13 cellular contexts compared by ENCODE assay signal in the genomic region with DNA sequence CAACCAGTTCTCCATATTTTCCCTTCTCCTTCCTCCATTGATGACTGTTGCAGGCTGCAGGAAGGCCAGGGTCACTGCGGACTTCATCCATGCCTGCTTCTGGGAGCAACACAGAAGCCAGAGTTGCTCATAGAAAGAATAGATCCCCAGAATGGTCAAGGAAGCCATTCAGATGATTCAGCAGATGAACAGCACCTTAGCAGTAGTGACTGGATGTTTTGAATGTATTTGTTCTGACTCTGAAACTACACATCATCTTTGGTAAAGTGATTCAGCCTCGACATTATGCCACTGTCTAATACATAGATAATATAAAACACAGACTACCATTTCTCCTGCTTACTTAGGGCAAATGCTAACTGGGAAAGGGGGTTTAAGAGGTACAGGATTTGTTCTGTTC.
DNase-seq lines count a peak whose midpoint lies in the region; ATAC-seq and TF ChIP-seq lines count a peak whose summit lies in the region.
"Had no signal": no experiment of that assay in that cellular context is flagged by ENCODE, and none has a peak within 500 bp of the region (broad histone marks: within the 10 kb centered on the region; RNA-seq: fewer than 3 reads in every experiment).

No MANE protein-coding gene starts in this region.

- CTCF ChIA-PET in AG04450 (lab: Charles Lee): interaction anchor here (0.6 kb wide), 1 partner anchor 569 kb away, joined by 5 read pairs; no protein-coding TSS in a partner anchor

- H3K27me3 ChIP-seq in AG04450 (ENCODE audit: control insufficient read depth, insufficient read depth, low read length) (no peaks in the 10 kb centered on the region), brain microvascular endothelial cell (replicated peaks) (no peaks in the 10 kb centered on the region)
- H3K27me3 ChIP-seq: testis had no signal

- H3K27ac ChIP-seq in AG04450 (ENCODE audit: low read depth, low read length) (peak overlapping the region; percentile 75), brain microvascular endothelial cell (peak overlapping the region; percentile 91)
- H3K27ac ChIP-seq: HL-60, testis, VCaP had no signal

- DNase-seq in AG04450 (ENCODE audit: low read depth, low spot score) (peak; percentile 41), HT1080 (ENCODE audit: low read depth) (peak; percentile 76), brain microvascular endothelial cell (peak; percentile 81), kidney tubule cell (ENCODE audit: low spot score) (peak; percentile 95), GOT3 (lab: John Stamatoyannopoulos, UW) (no peak)
- no peak for DNase-seq in activated effector memory CD4-positive, alpha-beta T cell treated with anti-CD3 and anti-CD28 coated beads, Interleukin-2, amount 50 U/mL, for 16 hours
- DNase-seq: NCI-H2107; stimulated activated CD4-positive, alpha-beta T cell treated with anti-CD3 and anti-CD28 coated beads, Interleukin-15, amount 100 ng/mL, for 24 hours; testis had no signal

- TF ChIP-seq CTCF in AG04450 (IDR thresholded peaks at IDR 0.05; ENCODE audit: low read depth, low read length) (no peak), brain microvascular endothelial cell (IDR thresholded peaks at IDR 0.05; ENCODE audit: low read depth, low read length, missing control alignments) (no peak)

- ATAC-seq in HG02623 (IDR thresholded peaks at IDR 0.05; ENCODE audit: unreplicated experiment) (no peak), HG03108 (IDR thresholded peaks at IDR 0.05; ENCODE audit: unreplicated experiment) (no peak)

- H3K4me3 ChIP-seq in AG04450 (ENCODE audit: low read depth, low read length) (no peak overlapping the region), brain microvascular endothelial cell (ENCODE audit: low read depth, low read length) (no peak overlapping the region)
- H3K4me3 ChIP-seq: testis had no signal

- POLR2A ChIA-PET in AG04450 (lab: Yijun Ruan, JAX): interaction anchor here (0.7 kb wide), 1 partner anchor 331 kb away, joined by 4 read pairs; no protein-coding TSS in a partner anchor

- in situ Hi-C loops in brain microvascular endothelial cell (cut with HindIII; ENCODE audit: low pct_ligation_motif_present, low sequenced_read_pairs): no loop called here

- no peaks in the 10 kb centered on the region for H3K9me3 ChIP-seq in AG04450 (ENCODE audit: control insufficient read depth, insufficient read depth, low read length)
- H3K9me3 ChIP-seq: testis had no signal

- H3K36me3 ChIP-seq in brain microvascular endothelial cell (replicated peaks): no peaks in the 10 kb centered on the region

Comparison
In these comparisons a context has a peak if more than half of its experiments do, and no peak if none do; other contexts are left out.
1. DNase-seq: peak in AG04450 (single experiment), HT1080 (single experiment), brain microvascular endothelial cell (single experiment) and kidney tubule cell (single experiment); none in activated effector memory CD4-positive, alpha-beta T cell treated with anti-CD3 and anti-CD28 coated beads, Interleukin-2, amount 50 U/mL, for 16 hours (single experiment) and GOT3 (single experiment).